In genomic region chr6:139698526-139699182, GRCh38 we compare ENCODE assay signal across 18 cellular contexts.
DNase-seq lines count a peak whose midpoint lies in the region; ATAC-seq, FAIRE-seq and TF ChIP-seq lines count a peak whose summit lies in the region.
"Had no signal": no experiment of that assay in that cellular context is flagged by ENCODE, and none has a peak within 500 bp of the region (broad histone marks: within the 10 kb centered on the region; RNA-seq: fewer than 3 reads in every experiment).

No MANE protein-coding gene starts in this region.

- FAIRE-seq in small intestine (lab: Jason Lieb, UNC): no peak

- H3K9me3 ChIP-seq in hepatocyte (ENCODE audit: low read depth): no peaks in the 10 kb centered on the region
- no peaks in the 10 kb centered on the region for H3K9me3 ChIP-seq in small intestine (ENCODE audit: control insufficient read depth, low read depth)
- H3K9me3 ChIP-seq: left ventricle myocardium inferior had no signal

- H4K20me1 ChIP-seq in hepatocyte (ENCODE audit: insufficient read depth, poor library complexity, severe bottlenecking): no peaks in the 10 kb centered on the region

- H3K27ac ChIP-seq in RWPE1 (peak overlapping the region; percentile 47; the same call in 1 of the 2 replicates), hepatocyte (no peak overlapping the region), small intestine (ENCODE audit: low read depth in 1 of 2, low read length in 1 of 2) (no peak overlapping the region)
- H3K27ac ChIP-seq: left ventricle myocardium inferior, neural progenitor cell had no signal

- no peak for ATAC-seq in HG03354 (IDR thresholded peaks at IDR 0.05; ENCODE audit: poor library complexity, severe bottlenecking, unreplicated experiment)
- ATAC-seq: effector memory CD8-positive, alpha-beta T cell had no signal

- H3K9me2 ChIP-seq in hepatocyte (replicated peaks; ENCODE audit: insufficient read depth): no peaks in the 10 kb centered on the region

- WGBS in hepatocyte (ENCODE audit: low lambda C conversion rate, missing lambda C conversion rate): 71% methylated on average over 3 of the region's 3 CpGs
- WGBS in small intestine, 3 donors: 68 to 72% (median 70%) methylated on average over 3 of the region's 3 CpGs

- H3K4me3 ChIP-seq in hepatocyte (no peak overlapping the region), small intestine (ENCODE audit: low read depth in 1 of 2, low read length in 2 of 2) (no peak overlapping the region)
- H3K4me3 ChIP-seq: left ventricle myocardium inferior, neural progenitor cell, skin epidermis had no signal

- H3K36me3 ChIP-seq in hepatocyte (replicated peaks; ENCODE audit: insufficient read depth, low read depth): no peaks in the 10 kb centered on the region
- H3K36me3 ChIP-seq in small intestine (ENCODE audit: control insufficient read depth in 2 of 2, insufficient read depth in 2 of 2, low read length in 2 of 2): no peaks in the 10 kb centered on the region
- H3K36me3 ChIP-seq: left ventricle myocardium inferior, neural progenitor cell had no signal

- DNase-seq in HuH-7 (ENCODE audit: low spot score) (peak; percentile 60), RWPE1 (ENCODE audit: low spot score) (no peak), hepatocyte (ENCODE audit: low spot score) (peak; percentile 16), renal cortical epithelial cell (ENCODE audit: low read depth) (peak; percentile 98), small intestine (no peak), NCI-H1092 (lab: John Stamatoyannopoulos, UW) (no peak), NCI-H774 (lab: John Stamatoyannopoulos, UW) (no peak)
- DNase-seq: activated CD4-positive, alpha-beta memory T cell treated with anti-CD3 and anti-CD28 coated beads for 36 hours; effector memory CD8-positive, alpha-beta T cell; head of caudate nucleus; left ventricle myocardium inferior; NCI-H146; NCI-H69; SHP77; stimulated activated naive CD4-positive, alpha-beta T cell treated with Interleukin-2 at 50 U/mL for 16 hours had no signal

- POLR2A ChIA-PET in RWPE1 (lab: Yijun Ruan, JAX; ENCODE audit: low non-redundant PET): no interaction called here

- H3K4me1 ChIP-seq in hepatocyte (ENCODE audit: insufficient read depth): no peaks in the 10 kb centered on the region
- no peaks in the 10 kb centered on the region for H3K4me1 ChIP-seq in small intestine (ENCODE audit: control insufficient read depth in 2 of 2, insufficient read depth in 1 of 2, low read depth in 1 of 2, low read length in 1 of 2)
- H3K4me1 ChIP-seq: left ventricle myocardium inferior had no signal

- CTCF ChIA-PET in RWPE1 (lab: Yijun Ruan, JAX): no interaction called here

- TF ChIP-seq CTCF in RWPE1 (conservative IDR thresholded peaks at IDR 0.05; ENCODE audit: low read depth): no peak
- no peak for TF ChIP-seq CTCF in hepatocyte (IDR thresholded peaks at IDR 0.05; ENCODE audit: poor library complexity)

- H2AFZ ChIP-seq in hepatocyte: no peak overlapping the region
- H2AFZ ChIP-seq: neural progenitor cell had no signal

- no peaks in the 10 kb centered on the region for H3K79me2 ChIP-seq in hepatocyte

- peak overlapping the region; percentile 30 for H3K4me2 ChIP-seq in hepatocyte
- H3K4me2 ChIP-seq: neural progenitor cell had no signal

- no peaks in the 10 kb centered on the region for H3K27me3 ChIP-seq in hepatocyte
- H3K27me3 ChIP-seq in small intestine (ENCODE audit: control insufficient read depth in 2 of 2, insufficient read depth in 2 of 2, low read length in 2 of 2): no peaks in the 10 kb centered on the region
- H3K27me3 ChIP-seq: neural progenitor cell had no signal

Comparison
In these comparisons a context has a peak if more than half of its experiments do, and no peak if none do; other contexts are left out.
1. DNase-seq: peak in HuH-7 (single experiment), hepatocyte (single experiment) and renal cortical epithelial cell (single experiment); none in RWPE1 (single experiment), small intestine (single experiment), NCI-H1092 (single experiment) and NCI-H774 (single experiment).